36 cellular contexts compared by ENCODE assay signal in genomic region chr5:174064171-174064570, GRCh38.
"Had no signal": no experiment of that assay in that cellular context is flagged by ENCODE, and none has a peak within 500 bp of the region (broad histone marks: within the 10 kb centered on the region; RNA-seq: fewer than 3 reads in every experiment).

No MANE protein-coding gene starts in this region.

- FAIRE-seq: RCC 7860 had no signal

- DNase-seq: activated B cell treated with CpG ODN at 0.5 μM for 24 hours; activated CD4-positive, alpha-beta memory T cell treated with anti-CD3 and anti-CD28 coated beads for 36 hours; activated CD4-positive, alpha-beta T cell treated with anti-CD3 and anti-CD28 coated beads for 4 hours; activated CD4-positive, alpha-beta T cell treated with anti-CD3 and anti-CD28 coated beads, Interleukin-2, amount 50 U/mL, for 1 hour; activated CD4-positive, CD25-positive, alpha-beta regulatory T cell treated with anti-CD3 and anti-CD28 coated beads, Interleukin-2, amount 50 U/mL, for 72 hours; activated CD8-positive, alpha-beta memory T cell treated with anti-CD3 and anti-CD28 coated beads, Interleukin-2, amount 50 U/mL, for 4 hours; activated effector memory CD4-positive, alpha-beta T cell treated with anti-CD3 and anti-CD28 coated beads, Interleukin-2, amount 50 U/mL, for 16 hours; activated naive CD4-positive, alpha-beta T cell; activated naive CD4-positive, alpha-beta T cell treated with anti-CD3 and anti-CD28 coated beads, Interleukin-2, amount 50 U/mL, for 16 hours; activated naive CD8-positive, alpha-beta T cell treated with anti-CD3 and anti-CD28 coated beads for 36 hours; activated T-cell treated with anti-CD3 and anti-CD28 coated beads for 4 hours; activated T-cell treated with anti-CD3 and anti-CD28 coated beads, Interleukin-2, amount 50 U/mL, for 72 hours; amniotic stem cell; Karpas-422; KBM-7; MG63; NCI-H1105; NCI-H1417 treated with DMSO at 0.1 percent for 48 hours; NCI-H187 treated with DMSO at 0.1 percent for 48 hours; NCI-H2081; NCI-H2171 treated with DMSO at 0.1 percent for 48 hours; NCI-H2227 treated with DMSO at 0.1 percent for 48 hours; NCI-H446; NCI-H510A treated with DMSO at 0.1 percent for 48 hours; NCI-H526 treated with DMSO at 0.1 percent for 48 hours; NCI-H82; PC-9; Right ventricle myocardium superior; SW 1271; T-helper 1 cell; T-helper 2 cell; T-helper 9 cell had no signal

- H3K4me1 ChIP-seq: ascending aorta had no signal

- H3K4me2 ChIP-seq: PC-9 had no signal

- H3K9me3 ChIP-seq: ascending aorta, MG63 had no signal

- H3K27me3 ChIP-seq: ascending aorta had no signal

- H2AFZ ChIP-seq: PC-9 had no signal

- H3K27ac ChIP-seq: ascending aorta, cardiac muscle cell, PC-9, VCaP had no signal

- H3K36me3 ChIP-seq: ascending aorta, cardiac muscle cell, MG63 had no signal

- H3K4me3 ChIP-seq: ascending aorta, cardiac muscle cell, MG63, PC-9 had no signal
